In genomic region chr3:138442996-138443395, GRCh38 we compare ENCODE assay signal across 1 cellular context.
TF ChIP-seq lines count a peak whose summit lies in the region.

No MANE protein-coding gene starts in this region.

TF ChIP-seq in SK-N-SH treated with all-trans-retinoic acid at 6 μM for 48 hours, 23 proteins besides CTCF, POLR2A, EP300 and RAD21 (continued from another document):
- TF ChIP-seq CREB5 (CRISPR knock-in tag; IDR thresholded peaks at IDR 0.05; ENCODE audit: low read depth) (no peak), ESRRG (CRISPR knock-in tag; IDR thresholded peaks at IDR 0.05) (no peak), ZFP30 (CRISPR knock-in tag; IDR thresholded peaks at IDR 0.05) (no peak), ZFP3 (CRISPR knock-in tag; IDR thresholded peaks at IDR 0.05) (no peak), CSRNP3 (CRISPR knock-in tag; IDR thresholded peaks at IDR 0.05) (no peak), OSR1 (CRISPR knock-in tag; IDR thresholded peaks at IDR 0.05) (no peak)
